Comparison of ENCODE assay signal across 7 cellular contexts in genomic region chr15:79970921-79971434, GRCh38. TPM values are rescaled to one million over a fixed set of nuclear protein-coding genes. Genes with fewer than 3 reads are reported as not detected.
A peak's percentile ranks its signal among the peaks of the same experiment; 100 is the strongest.
DNase-seq lines count a peak whose midpoint lies in the region; ATAC-seq, FAIRE-seq and TF ChIP-seq lines count a peak whose summit lies in the region.

Gene BCL2A1 (minus strand): TSS chr15:79971196. CDS start chr15:79971119, 77 bp downstream.

- RAD21 ChIA-PET in GM12878 (lab: Charles Lee; ENCODE audit: unreplicated experiment): interaction anchor here (0.8 to 6.2 kb wide), 15 partner anchors 7 to 76 kb away, joined by 3 to 59 read pairs (median 11); no protein-coding TSS in a partner anchor

- H3K36me3 ChIP-seq in GM12878 (ENCODE audit: control insufficient read depth in 2 of 2, insufficient read depth in 2 of 2, low read length in 1 of 2) (no peaks in the 10 kb centered on the region), mesendoderm (ENCODE audit: control insufficient read depth, insufficient read depth, low read length) (no peaks in the 10 kb centered on the region)

- peaks cover 52% of the 10 kb centered on the region for H3K79me2 ChIP-seq in GM12878 (ENCODE audit: control insufficient read depth, insufficient read depth, low read length)
- no peaks in the 10 kb centered on the region for H3K79me2 ChIP-seq in mesendoderm (ENCODE audit: control insufficient read depth, insufficient read depth, low read length)

- no peak within 1 kb of the TSS for H2AK5ac ChIP-seq in mesendoderm (ENCODE audit: low read length)

- POLR2A ChIA-PET in GM12878 (lab: Charles Lee): interaction anchor here (0.5 to 5.2 kb wide), 9 partner anchors 8 to 117 kb away, joined by 3 to 49 read pairs (median 5); no protein-coding TSS in a partner anchor

- TF ChIP-seq EP300 in GM12878 (IDR thresholded peaks at IDR 0.05; ENCODE audit: borderline replicate concordance in 1 of 2, control insufficient read depth in 1 of 2, low read depth in 2 of 2, low read length in 2 of 2): peak; percentile 93 to 94

- DNase-seq in GM12878 (ENCODE audit: low read depth, low spot score): peak; percentile 96
- DNase-seq in natural killer cell: peak; percentile 33
- no peak for DNase-seq in mesendoderm
- no peak for DNase-seq in HuH-7.5 (ENCODE audit: low spot score)

- H3K4me3 Mint-ChIP-seq in natural killer cell: peak within 1 kb of the TSS; percentile 97

- no peak; the same call in 1 of the 2 replicates for TF ChIP-seq RAD21 in GM12878 (IDR thresholded peaks at IDR 0.05; ENCODE audit: insufficient read depth, low read depth, low read length)

- CTCF ChIA-PET in GM12878 (lab: Yijun Ruan, JAX): interaction anchor here (0.8 to 4.6 kb wide), 8 partner anchors 7 to 373 kb away, joined by 3 to 28 read pairs (median 4); no protein-coding TSS in a partner anchor

- H3K9ac ChIP-seq in GM12878 (ENCODE audit: control insufficient read depth, insufficient read depth, low read length) (peak within 1 kb of the TSS; percentile 70), mesendoderm (ENCODE audit: low read length) (no peak within 1 kb of the TSS)

- H3K27me3 Mint-ChIP-seq in natural killer cell (ENCODE audit: low read depth in 2 of 2): no peaks in the 10 kb centered on the region

- H2AFZ ChIP-seq in GM12878 (ENCODE audit: control insufficient read depth, low read depth, low read length): peak within 1 kb of the TSS; percentile 16; the same call in 1 of the 2 replicates

- peak; percentile 95 for TF ChIP-seq POLR2A in GM12878 (IDR thresholded peaks at IDR 0.05; ENCODE audit: low read depth, low read length)

- peak; percentile 55 for ATAC-seq in GM19023 (IDR thresholded peaks at IDR 0.05; ENCODE audit: unreplicated experiment)
- peak; percentile 61 for ATAC-seq in HG03196 (IDR thresholded peaks at IDR 0.05; ENCODE audit: unreplicated experiment)
- ATAC-seq in GM12878: peak; percentile 72
- ATAC-seq in natural killer cell: peak; percentile 83 to 89 (median 86)

- no peak within 1 kb of the TSS for H3K56ac ChIP-seq in mesendoderm (ENCODE audit: low read length)

- H3K4me1 ChIP-seq in GM12878 (ENCODE audit: control insufficient read depth, insufficient read depth, low read length): peaks cover 28% of the 10 kb centered on the region
- H3K4me1 ChIP-seq in mesendoderm (ENCODE audit: control insufficient read depth, low read depth, low read length): no peaks in the 10 kb centered on the region

- H3K27ac Mint-ChIP-seq in natural killer cell: peak within 1 kb of the TSS; percentile 92 to 96

- H3K27me3 ChIP-seq in GM12878 (replicated peaks in 1 of 2; ENCODE audit: control insufficient read depth in 2 of 2, insufficient read depth in 2 of 2, low read length in 1 of 2) (no peaks in the 10 kb centered on the region), mesendoderm (ENCODE audit: insufficient read depth, low read length, poor library complexity) (no peaks in the 10 kb centered on the region)

- peak within 1 kb of the TSS; percentile 70 for H3K4me2 ChIP-seq in GM12878 (ENCODE audit: control insufficient read depth, insufficient read depth)
- H3K4me2 ChIP-seq in mesendoderm (ENCODE audit: low read length): no peak within 1 kb of the TSS

- BruUV-seq in GM12878 (replicated peaks; lab: Mats Ljungman, UMichigan): no TSS peak

- no peak within 1 kb of the TSS for H4K5ac ChIP-seq in mesendoderm (ENCODE audit: low read length)

- H3K18ac ChIP-seq in mesendoderm (ENCODE audit: low read length): no peak within 1 kb of the TSS

- no peak for TF ChIP-seq CTCF in GM12878 (IDR thresholded peaks at IDR 0.05 in 2 of 3, conservative IDR thresholded peaks at IDR 0.05 in 1 of 3; ENCODE audit: control insufficient read depth in 2 of 3, extremely low read depth in 1 of 3, insufficient read depth in 1 of 3, low read depth in 3 of 3, low read length in 3 of 3)
- no peak for TF ChIP-seq CTCF in natural killer cell (IDR thresholded peaks at IDR 0.05)

- H3K4me1 Mint-ChIP-seq in natural killer cell: peaks cover 32 to 39% of the 10 kb centered on the region in 2 donors

- H4K8ac ChIP-seq in mesendoderm (ENCODE audit: low read depth, low read length): no peak within 1 kb of the TSS

- in situ Hi-C loops in GM12878 (cut with MboI): no loop called here

- intact Hi-C loops in T-helper 1 cell treated with Interleukin-12 subunit alpha and Interleukin-12 subunit beta and Interleukin-4 antibody, amounts not matched to agents 30 ng/mL and 1 ng/mL, for 36 hours (cut with micrococcal nuclease): loop anchor here (1.0 to 10.0 kb wide), 7 partner anchors 22 to 1324 kb away; partner anchors contain the start of genes FAH, MTHFS and ZFAND6
- intact Hi-C loops in GM12878 (cut with micrococcal nuclease; ENCODE audit: unreplicated experiment): loop anchor here (1.0 to 2.0 kb wide), 5 partner anchors 11 to 74 kb away; partner anchors contain the start of gene MTHFS
- intact Hi-C loops in natural killer cell (cut with micrococcal nuclease): no loop called here

- H3K27ac ChIP-seq in GM12878 (ENCODE audit: control insufficient read depth, insufficient read depth) (peak within 1 kb of the TSS; percentile 88), mesendoderm (ENCODE audit: low read depth, low read length) (no peak within 1 kb of the TSS)

- peak within 1 kb of the TSS; percentile 88 for H3K4me3 ChIP-seq in GM12878
- H3K4me3 ChIP-seq in mesendoderm (ENCODE audit: low read length): no peak within 1 kb of the TSS

- H4K20me1 ChIP-seq in GM12878 (ENCODE audit: control insufficient read depth, insufficient read depth): no peaks in the 10 kb centered on the region

- H3K9me3 ChIP-seq in GM12878 (replicated peaks; ENCODE audit: control insufficient read depth, insufficient read depth, low read length): no peaks in the 10 kb centered on the region

- WGBS in GM12878 (ENCODE audit: insufficient coverage, insufficient replicate concordance, low lambda C conversion rate, missing lambda C conversion rate): 0% methylated on average over 6 of the region's 6 CpGs
- no CpG with 5 or more reads among the region's 6 CpGs for WGBS in mesendoderm (ENCODE audit: extremely low coverage, insufficient coverage, low lambda C conversion rate)

- no peaks in the 10 kb centered on the region for H3K36me3 Mint-ChIP-seq in natural killer cell

- no peak within 1 kb of the TSS for H2BK15ac ChIP-seq in mesendoderm (replicated peaks; ENCODE audit: low read depth)

- no peaks in the 10 kb centered on the region for H3K9me3 Mint-ChIP-seq in natural killer cell

- FAIRE-seq in GM12878 (lab: Jason Lieb, UNC): peak; percentile 93

- H3K4ac ChIP-seq in mesendoderm (ENCODE audit: low read depth, low read length): no peak within 1 kb of the TSS

- SMC1A ChIA-PET in GM12878 (lab: Charles Lee; ENCODE audit: uncharacterized antibody, unreplicated experiment): interaction anchor here (0.7 to 10.3 kb wide), 17 partner anchors 7 to 92 kb away, joined by 3 to 115 read pairs (median 6); no protein-coding TSS in a partner anchor

- H2BK5ac ChIP-seq in mesendoderm (ENCODE audit: low read length): no peak within 1 kb of the TSS

- no peak within 1 kb of the TSS for H3K23ac ChIP-seq in mesendoderm (ENCODE audit: low read length)

- H3K79me1 ChIP-seq in mesendoderm (ENCODE audit: low read length): no peaks in the 10 kb centered on the region

- H2BK120ac ChIP-seq in mesendoderm (ENCODE audit: low read depth, low read length): no peak within 1 kb of the TSS

RNA-seq across cellular contexts. Expression of gene BCL2A1, which starts in this region (rescaled TPM):
- total RNA-seq in T-helper 1 cell treated with Interleukin-12 subunit alpha and Interleukin-12 subunit beta and Interleukin-4 antibody, amounts not matched to agents 30 ng/mL and 1 ng/mL, for 36 hours: 31.0 and 32.8 TPM in 2 replicates
- total RNA-seq in GM12878 (2013; cell fraction: nucleolus; rRNA removed): 254 and 257 TPM in 2 replicates
- total RNA-seq in GM12878 (2014; rRNA removed): 181 and 223 TPM in 2 replicates
- 358 and 373 TPM in 2 replicates for total RNA-seq in GM12878 (2014; rRNA removed; fragmentation: Illumina TruSeq; extraction: Trizol)
- 183 and 212 TPM in 2 replicates for total RNA-seq in GM12878 (2021)
- polyA plus RNA-seq in GM12878 (2011; ENCODE audit: low read depth): 147 TPM
- 375 and 596 TPM in 2 replicates for polyA plus RNA-seq in GM12878 (2011; rRNA removed)
- 165 and 194 TPM in 2 replicates for polyA plus RNA-seq in GM12878 (2011; cell fraction: cytosol; rRNA removed)
- polyA plus RNA-seq in GM12878 (2011; cell fraction: nucleus; rRNA removed): 92.5 and 111 TPM in 2 replicates
- 152 and 177 TPM in 2 replicates for polyA plus RNA-seq in GM12878 (2012)
- 374 and 510 TPM in 2 replicates for polyA plus RNA-seq in GM12878 (2014; fragmentation: Illumina TruSeq; extraction: Trizol)
- polyA plus RNA-seq in GM12878 (2014; fragmentation: Nextera tagmentation; extraction: Ambion mirVana): 100 to 1,000 TPM; 536 to 570 TPM
- polyA plus RNA-seq in GM12878 (2014; rRNA removed): 224 and 283 TPM in 2 replicates
- 100 to 1,000 TPM; 190 to 192 TPM for polyA plus RNA-seq in GM12878 (2016; fragmentation: Nextera tagmentation; extraction: Ambion mirVana)
- 130 and 161 TPM in 2 replicates for polyA minus RNA-seq in GM12878 (2011; rRNA and poly(A)+ RNA removed)
- polyA minus RNA-seq in GM12878 (2011; cell fraction: cytosol; rRNA and poly(A)+ RNA removed): 40.8 and 46.6 TPM in 2 replicates
- polyA minus RNA-seq in GM12878 (2011; cell fraction: nucleus; rRNA and poly(A)+ RNA removed): 73.5 and 89.2 TPM in 2 replicates
- total RNA-seq in natural killer cell: 10 to 100 TPM; 16.5 to 61.3 (median 42.2) TPM
- not detected for polyA plus RNA-seq in mesendoderm (2013, experiment 1 of 2)
- not detected for polyA plus RNA-seq in mesendoderm (2013, experiment 2 of 2)

Comparison
In these comparisons a context has a peak if more than half of its experiments do, and no peak if none do; other contexts are left out.
1. DNase-seq: peak in GM12878 (single experiment) and natural killer cell (single experiment); none in mesendoderm (single experiment) and HuH-7.5 (single experiment).
2. Peak in every context shown above with its lines, with median percentiles within 50 percentile points of each other: ATAC-seq.